In the genomic region with DNA sequence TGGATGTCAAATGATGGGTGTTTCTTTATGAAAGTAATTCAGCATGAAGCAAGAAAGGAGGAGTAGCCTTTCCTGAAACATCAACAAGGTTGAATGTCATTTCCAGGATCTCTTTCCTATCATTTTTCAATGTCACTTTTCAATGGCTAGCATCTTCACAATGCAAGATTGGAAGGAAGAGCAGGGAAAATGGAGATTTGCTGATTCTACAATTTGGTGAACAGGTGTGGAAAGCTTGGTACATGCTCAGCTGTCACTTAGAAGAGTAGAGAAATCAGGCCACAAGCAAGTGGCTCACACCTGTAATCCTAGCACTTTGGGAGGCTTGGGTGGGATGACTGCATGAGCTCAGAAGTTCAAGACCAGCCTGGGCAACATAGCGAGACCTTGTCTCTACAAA, we compare ENCODE assay signal across 1 cellular context.
TF ChIP-seq lines count a peak whose summit lies in the region.

No MANE protein-coding gene starts in this region.

TF ChIP-seq in HepG2, 621 proteins besides CTCF, POLR2A, EP300 and RAD21 (continued from another document):
- TF ChIP-seq, protein P1, sequence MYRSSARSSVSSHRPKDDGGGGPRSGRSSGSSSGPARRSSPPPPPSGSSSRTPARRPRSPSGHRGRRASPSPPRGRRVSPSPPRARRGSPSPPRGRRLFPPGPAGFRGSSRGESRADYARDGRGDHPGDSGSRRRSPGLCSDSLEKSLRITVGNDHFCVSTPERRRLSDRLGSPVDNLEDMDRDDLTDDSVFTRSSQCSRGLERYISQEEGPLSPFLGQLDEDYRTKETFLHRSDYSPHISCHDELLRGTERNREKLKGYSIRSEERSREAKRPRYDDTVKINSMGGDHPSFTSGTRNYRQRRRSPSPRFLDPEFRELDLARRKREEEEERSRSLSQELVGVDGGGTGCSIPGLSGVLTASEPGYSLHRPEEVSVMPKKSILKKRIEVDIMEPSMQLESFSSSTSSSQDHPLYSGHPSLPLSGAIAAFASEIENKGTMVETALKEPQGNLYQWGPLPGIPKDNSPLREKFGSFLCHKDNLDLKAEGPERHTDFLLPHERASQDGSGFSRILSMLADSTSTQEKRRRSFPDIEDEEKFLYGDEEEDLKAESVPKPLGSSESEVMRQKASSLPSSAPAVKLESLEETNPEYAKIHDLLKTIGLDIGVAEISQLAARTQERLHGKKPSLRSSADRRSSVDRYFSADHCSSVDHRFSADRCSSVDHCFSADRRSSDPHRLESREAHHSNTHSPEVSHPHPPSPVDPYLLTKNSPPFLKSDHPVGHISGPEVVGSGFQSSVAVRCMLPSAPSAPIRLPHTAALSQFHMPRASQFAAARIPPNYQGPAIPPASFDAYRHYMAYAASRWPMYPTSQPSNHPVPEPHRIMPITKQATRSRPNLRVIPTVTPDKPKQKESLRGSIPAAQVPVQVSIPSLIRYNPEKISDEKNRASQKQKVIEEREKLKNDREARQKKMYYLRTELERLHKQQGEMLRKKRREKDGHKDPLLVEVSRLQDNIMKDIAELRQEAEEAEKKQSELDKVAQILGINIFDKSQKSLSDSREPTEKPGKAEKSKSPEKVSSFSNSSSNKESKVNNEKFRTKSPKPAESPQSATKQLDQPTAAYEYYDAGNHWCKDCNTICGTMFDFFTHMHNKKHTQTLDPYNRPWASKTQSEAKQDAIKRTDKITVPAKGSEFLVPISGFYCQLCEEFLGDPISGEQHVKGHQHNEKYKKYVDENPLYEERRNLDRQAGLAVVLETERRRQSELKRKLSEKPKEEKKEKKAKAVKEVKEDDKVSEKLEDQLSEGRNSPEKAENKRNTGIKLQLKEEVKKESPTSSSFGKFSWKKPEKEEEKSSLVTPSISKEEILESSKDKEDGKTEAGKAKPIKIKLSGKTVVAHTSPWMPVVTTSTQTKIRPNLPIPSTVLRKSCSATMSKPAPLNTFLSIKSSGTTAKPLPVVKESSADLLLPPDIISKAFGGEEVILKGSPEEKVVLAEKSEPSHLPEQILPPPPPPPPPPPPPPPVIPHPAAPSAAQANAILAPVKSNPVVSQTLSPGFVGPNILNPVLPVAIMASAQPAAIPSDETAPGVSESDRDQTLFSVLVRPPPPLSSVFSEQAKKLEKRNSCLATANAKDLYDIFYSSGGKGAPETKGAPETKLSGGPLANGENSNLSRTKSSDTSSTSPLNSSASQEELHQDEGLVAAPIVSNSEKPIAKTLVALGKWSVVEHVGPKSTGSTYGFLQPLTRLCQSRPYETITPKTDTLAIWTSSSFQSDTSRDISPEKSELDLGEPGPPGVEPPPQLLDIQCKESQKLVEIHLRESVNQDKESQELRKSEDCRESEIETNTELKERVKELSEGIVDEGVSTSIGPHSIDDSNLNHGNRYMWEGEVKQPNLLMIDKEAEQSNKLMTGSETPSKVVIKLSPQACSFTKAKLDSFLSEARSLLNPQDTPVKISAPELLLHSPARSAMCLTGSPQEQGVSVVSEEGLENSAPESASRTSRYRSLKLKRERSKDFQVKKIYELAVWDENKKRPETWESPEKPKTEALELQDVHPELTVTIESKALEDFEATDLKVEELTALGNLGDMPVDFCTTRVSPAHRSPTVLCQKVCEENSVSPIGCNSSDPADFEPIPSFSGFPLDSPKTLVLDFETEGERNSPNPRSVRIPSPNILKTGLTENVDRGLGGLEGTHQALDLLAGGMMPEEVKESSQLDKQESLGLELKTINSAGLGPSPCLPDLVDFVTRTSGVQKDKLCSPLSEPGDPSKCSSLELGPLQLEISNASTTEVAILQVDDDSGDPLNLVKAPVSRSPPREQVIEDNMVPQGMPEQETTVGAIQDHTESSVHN (CRISPR knock-in tag; IDR thresholded peaks at IDR 0.05): no peak
- TF ChIP-seq ONECUT2 (CRISPR knock-in tag; IDR thresholded peaks at IDR 0.05): no peak
- peak; percentile 61 for TF ChIP-seq MAFF (IDR thresholded peaks at IDR 0.05; ENCODE audit: low read depth, low read length)
